ENCODE assay signal across 16 cellular contexts in the genomic region with DNA sequence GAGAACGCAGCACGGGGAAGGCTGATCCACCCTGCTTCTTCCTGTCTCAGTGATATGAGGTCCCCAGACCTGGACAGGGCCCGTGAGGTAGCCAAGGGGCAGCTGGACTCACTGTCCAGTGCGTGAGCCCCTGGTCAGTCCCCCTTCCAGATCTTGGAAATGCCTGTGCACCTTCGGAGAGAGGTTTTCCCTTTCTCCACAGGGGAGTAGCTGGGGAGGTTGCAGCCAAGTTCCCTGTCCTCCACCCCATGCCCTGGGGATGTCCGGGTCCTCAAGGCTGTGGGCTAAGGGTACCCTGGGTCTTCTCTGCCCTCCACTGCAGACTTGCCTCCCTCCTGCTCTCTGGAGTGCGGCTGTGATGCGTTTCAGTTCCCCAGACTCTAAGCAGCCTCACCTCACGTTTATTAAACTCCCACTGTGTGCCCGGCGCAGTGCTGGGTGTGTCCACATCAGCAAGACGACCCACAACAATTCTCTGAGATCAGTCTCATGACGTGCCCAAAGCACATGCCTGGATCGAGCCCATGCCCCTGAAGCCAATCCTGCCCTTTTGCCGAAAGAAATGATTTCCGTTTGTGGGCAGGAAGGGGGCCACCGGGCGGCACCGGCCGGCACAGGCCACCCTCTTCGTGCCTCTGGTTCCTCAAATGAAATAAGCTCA.
"Had no signal": no experiment of that assay in that cellular context is flagged by ENCODE, and none has a peak within 500 bp of the region (broad histone marks: within the 10 kb centered on the region; RNA-seq: fewer than 3 reads in every experiment).

No MANE protein-coding gene starts in this region.

- DNase-seq: activated CD4-positive, alpha-beta T cell treated with anti-CD3 and anti-CD28 coated beads, Interleukin-2, amount 50 U/mL, for 4 hours; activated CD4-positive, CD25-positive, alpha-beta regulatory T cell; activated naive CD8-positive, alpha-beta T cell treated with anti-CD3 and anti-CD28 coated beads, Interleukin-2, amount 10 ng/mL, durations not matched to agents 7 days and 5 days; activated T-cell treated with anti-CD3 and anti-CD28 coated beads, Interleukin-2, amount 50 U/mL, for 4 hours; effector CD4-positive, alpha-beta T cell; hippocampal formation; kidney glomerular epithelial cell; naive thymus-derived CD4-positive, alpha-beta T cell; stomach; T-helper 17 cell had no signal

- H3K36me3 Mint-ChIP-seq: activated naive CD8-positive, alpha-beta T cell treated with anti-CD3 and anti-CD28 coated beads, Interleukin-2, amount 10 ng/mL, durations not matched to agents 7 days and 5 days; naive thymus-derived CD4-positive, alpha-beta T cell had no signal

- H3K4me3 Mint-ChIP-seq: activated naive CD8-positive, alpha-beta T cell treated with anti-CD3 and anti-CD28 coated beads, Interleukin-2, amount 10 ng/mL, durations not matched to agents 7 days and 5 days; activated T-cell treated with anti-CD3 and anti-CD28 coated beads, Interleukin-2, amount 50 U/mL, for 4 hours; naive thymus-derived CD4-positive, alpha-beta T cell; T-helper 17 cell had no signal

- H3K9me3 ChIP-seq: ascending aorta, colonic mucosa, ovary, stomach, tibial artery had no signal

- H3K27me3 ChIP-seq: ascending aorta, colonic mucosa, ovary had no signal

- H3K36me3 ChIP-seq: ascending aorta, colonic mucosa, ovary, stomach, tibial artery had no signal

- ATAC-seq: activated T-cell treated with anti-CD3 and anti-CD28 coated beads, Interleukin-2, amount 50 U/mL, for 4 hours; SK-N-SH treated with all-trans-retinoic acid at 6 μM for 48 hours; T-helper 17 cell had no signal

- H3K9me3 Mint-ChIP-seq: activated naive CD8-positive, alpha-beta T cell treated with anti-CD3 and anti-CD28 coated beads, Interleukin-2, amount 10 ng/mL, durations not matched to agents 7 days and 5 days; activated T-cell treated with anti-CD3 and anti-CD28 coated beads, Interleukin-2, amount 50 U/mL, for 4 hours had no signal

- H3K27ac ChIP-seq: ascending aorta, colonic mucosa, ovary, stomach, tibial artery had no signal

- H3K27me3 Mint-ChIP-seq: naive thymus-derived CD4-positive, alpha-beta T cell had no signal

- H3K4me3 ChIP-seq: ascending aorta, colonic mucosa, ovary, skin epidermis, stomach, tibial artery had no signal

- H3K27ac Mint-ChIP-seq: activated naive CD8-positive, alpha-beta T cell treated with anti-CD3 and anti-CD28 coated beads, Interleukin-2, amount 10 ng/mL, durations not matched to agents 7 days and 5 days; naive thymus-derived CD4-positive, alpha-beta T cell; T-helper 17 cell had no signal
